Comparison of ENCODE assay signal across 1 cellular context in genomic region chr22:30045001-30045887, GRCh38.
TF ChIP-seq lines count a peak whose summit lies in the region.

No MANE protein-coding gene starts in this region.

TF ChIP-seq in SK-N-SH, 30 proteins besides CTCF, POLR2A, EP300 and RAD21 (continued from another document):
- TF ChIP-seq REST (IDR thresholded peaks at IDR 0.05; ENCODE audit: low read depth, low read length): no peak
